In genomic region chr10:35643151-35643975, GRCh38 we compare ENCODE assay signal across 8 cellular contexts. TPM values are rescaled to one million over a fixed set of nuclear protein-coding genes. Genes with fewer than 3 reads are reported as not detected.
DNase-seq lines count a peak whose midpoint lies in the region; ATAC-seq and TF ChIP-seq lines count a peak whose summit lies in the region.

No MANE protein-coding gene starts in this region.

- H3K27me3 ChIP-seq in Loucy (ENCODE audit: insufficient read depth, low read length, poor library complexity, severe bottlenecking) = no peaks in the 10 kb centered on the region
- peaks cover 11% of the 10 kb centered on the region for H3K27me3 ChIP-seq in transverse colon

- no peaks in the 10 kb centered on the region for H3K4me1 ChIP-seq in Loucy (ENCODE audit: insufficient read depth, low read length, poor library complexity, severe bottlenecking)
- peaks cover 0 to 28% (median 26%) of the 10 kb centered on the region in 4 donors for H3K4me1 ChIP-seq in transverse colon

- DNase-seq in COLO668 (lab: John Stamatoyannopoulos, UW; ENCODE audit: unreplicated experiment) (peak; percentile 33), fibroblast of gingiva (ENCODE audit: low read depth) (peak; percentile 35), mucosa of gallbladder (ENCODE audit: low spot score) (peak; percentile 61), transverse colon (peak; percentile 66), NCI-H1048 (lab: John Stamatoyannopoulos, UW) (no peak)
- no peak for DNase-seq in activated CD8-positive, alpha-beta memory T cell treated with anti-CD3 and anti-CD28 coated beads, Interleukin-2, amount 10 ng/mL, durations not matched to agents 7 days and 5 days

- H3K79me2 ChIP-seq in Loucy (ENCODE audit: insufficient read depth, low read length) = no peaks in the 10 kb centered on the region

- peak overlapping the region; percentile 65 for H3K4me3 Mint-ChIP-seq in activated CD8-positive, alpha-beta memory T cell treated with anti-CD3 and anti-CD28 coated beads, Interleukin-2, amount 10 ng/mL, durations not matched to agents 7 days and 5 days

- whole genome bisulfite sequencing in transverse colon (ENCODE audit: low coverage in 1 of 2), 2 donors = 0% methylated on average over 2 to 36 of the region's 38 CpGs

- TF ChIP-seq POLR2A in transverse colon (IDR thresholded peaks at IDR 0.05) = no peak

- H3K27ac ChIP-seq in transverse colon = peak overlapping the region; percentile 92 to 96 (median 94)

- peak overlapping the region; percentile 68 for H3K4me2 ChIP-seq in Loucy (ENCODE audit: low read depth, low read length, poor library complexity, severe bottlenecking)

- in situ Hi-C loops in transverse colon (cut with MboI; ENCODE audit: low pct_ligation_motif_present in 1 of 4, low pct_unique_long_range_greater_than_20kb in 1 of 4, low sequenced_read_pairs in 3 of 4) = loop anchor here (25.0 kb wide), 3 partner anchors 269 to 1144 kb away; no protein-coding TSS in a partner anchor

- no peak for ATAC-seq in activated CD8-positive, alpha-beta memory T cell treated with anti-CD3 and anti-CD28 coated beads, Interleukin-2, amount 10 ng/mL, durations not matched to agents 7 days and 5 days
- no peak for ATAC-seq in HG02759 (IDR thresholded peaks at IDR 0.05; ENCODE audit: unreplicated experiment)

- peaks cover 25% of the 10 kb centered on the region for H3K4me1 Mint-ChIP-seq in activated CD8-positive, alpha-beta memory T cell treated with anti-CD3 and anti-CD28 coated beads, Interleukin-2, amount 10 ng/mL, durations not matched to agents 7 days and 5 days

- peak overlapping the region; percentile 96 for H2AFZ ChIP-seq in Loucy (ENCODE audit: low read length)

- no peaks in the 10 kb centered on the region for H3K36me3 Mint-ChIP-seq in activated CD8-positive, alpha-beta memory T cell treated with anti-CD3 and anti-CD28 coated beads, Interleukin-2, amount 10 ng/mL, durations not matched to agents 7 days and 5 days

- TF ChIP-seq EP300 in transverse colon (IDR thresholded peaks at IDR 0.05; ENCODE audit: low read depth) = no peak

- H3K9me3 Mint-ChIP-seq in activated CD8-positive, alpha-beta memory T cell treated with anti-CD3 and anti-CD28 coated beads, Interleukin-2, amount 10 ng/mL, durations not matched to agents 7 days and 5 days (ENCODE audit: low read depth) = no peaks in the 10 kb centered on the region

- CTCF ChIA-PET in activated CD8-positive, alpha-beta memory T cell treated with anti-CD3 and anti-CD28 coated beads, Interleukin-2, amount 10 ng/mL, durations not matched to agents 7 days and 5 days (lab: Charles Lee) = interaction anchor here (1.1 kb wide), 1 partner anchor 404 kb away, joined by 3 read pairs; no protein-coding TSS in a partner anchor

- H3K4me3 ChIP-seq in Loucy (ENCODE audit: low read length, poor library complexity, severe bottlenecking) = peak overlapping the region; percentile 69
- H3K4me3 ChIP-seq in transverse colon = peak overlapping the region; percentile 53 to 94 (median 82)

- H3K36me3 ChIP-seq in Loucy (ENCODE audit: insufficient read depth, low read length) (no peaks in the 10 kb centered on the region), transverse colon (no peaks in the 10 kb centered on the region)

- intact Hi-C loops in transverse colon (cut with DNase I; ENCODE audit: low total_unique reads) = no loop called here

- TF ChIP-seq CTCF in Loucy (conservative IDR thresholded peaks at IDR 0.05; ENCODE audit: low read length) (no peak), transverse colon (IDR thresholded peaks at IDR 0.05) (no peak)

- H3K9me2 ChIP-seq in Loucy (replicated peaks; ENCODE audit: low read depth, low read length) = no peaks in the 10 kb centered on the region

- no peaks in the 10 kb centered on the region for H4K20me1 ChIP-seq in Loucy (ENCODE audit: insufficient read depth, low read length, poor library complexity, severe bottlenecking)

- H3K27ac Mint-ChIP-seq in activated CD8-positive, alpha-beta memory T cell treated with anti-CD3 and anti-CD28 coated beads, Interleukin-2, amount 10 ng/mL, durations not matched to agents 7 days and 5 days = no peak overlapping the region

- peaks cover 60% of the 10 kb centered on the region for H3K27me3 Mint-ChIP-seq in activated CD8-positive, alpha-beta memory T cell treated with anti-CD3 and anti-CD28 coated beads, Interleukin-2, amount 10 ng/mL, durations not matched to agents 7 days and 5 days

- H3F3A ChIP-seq in Loucy (ENCODE audit: low read depth) = no peaks in the 10 kb centered on the region

- peak overlapping the region; percentile 41 for H3K9ac ChIP-seq in Loucy (ENCODE audit: low read depth, low read length, poor library complexity, severe bottlenecking)

- H3K9me3 ChIP-seq in Loucy (ENCODE audit: insufficient read depth, low read depth, low read length) = no peaks in the 10 kb centered on the region
- no peaks in the 10 kb centered on the region for H3K9me3 ChIP-seq in transverse colon

RNA-seq across cellular contexts. Expression of gene FZD8, which starts 1.3 kb away (rescaled TPM):
- total RNA-seq in activated CD8-positive, alpha-beta memory T cell treated with anti-CD3 and anti-CD28 coated beads, Interleukin-2, amount 10 ng/mL, durations not matched to agents 7 days and 5 days = under 1 TPM; 0.18 to 0.35 TPM
- total RNA-seq in mucosa of gallbladder = 9.4 TPM
- 10 to 100 TPM in 2 of 4 donors, 1 to 10 TPM in 2; 8.6 to 14.9 (median 10.6) TPM for total RNA-seq in transverse colon

RNA-seq across cellular contexts. Expression of gene GJD4, which starts 38.2 kb away (rescaled TPM):
- not detected for total RNA-seq in activated CD8-positive, alpha-beta memory T cell treated with anti-CD3 and anti-CD28 coated beads, Interleukin-2, amount 10 ng/mL, durations not matched to agents 7 days and 5 days
- not detected for total RNA-seq in mucosa of gallbladder
- total RNA-seq in transverse colon = not detected

Comparison
In these comparisons a context has a peak if more than half of its experiments do, and no peak if none do; other contexts are left out.
1. DNase-seq: peak in COLO668 (single experiment), fibroblast of gingiva (single experiment), mucosa of gallbladder (single experiment) and transverse colon (single experiment); none in activated CD8-positive, alpha-beta memory T cell treated with anti-CD3 and anti-CD28 coated beads, Interleukin-2, amount 10 ng/mL, durations not matched to agents 7 days and 5 days (single experiment) and NCI-H1048 (single experiment).